8 cellular contexts compared by ENCODE assay signal in the genomic region with DNA sequence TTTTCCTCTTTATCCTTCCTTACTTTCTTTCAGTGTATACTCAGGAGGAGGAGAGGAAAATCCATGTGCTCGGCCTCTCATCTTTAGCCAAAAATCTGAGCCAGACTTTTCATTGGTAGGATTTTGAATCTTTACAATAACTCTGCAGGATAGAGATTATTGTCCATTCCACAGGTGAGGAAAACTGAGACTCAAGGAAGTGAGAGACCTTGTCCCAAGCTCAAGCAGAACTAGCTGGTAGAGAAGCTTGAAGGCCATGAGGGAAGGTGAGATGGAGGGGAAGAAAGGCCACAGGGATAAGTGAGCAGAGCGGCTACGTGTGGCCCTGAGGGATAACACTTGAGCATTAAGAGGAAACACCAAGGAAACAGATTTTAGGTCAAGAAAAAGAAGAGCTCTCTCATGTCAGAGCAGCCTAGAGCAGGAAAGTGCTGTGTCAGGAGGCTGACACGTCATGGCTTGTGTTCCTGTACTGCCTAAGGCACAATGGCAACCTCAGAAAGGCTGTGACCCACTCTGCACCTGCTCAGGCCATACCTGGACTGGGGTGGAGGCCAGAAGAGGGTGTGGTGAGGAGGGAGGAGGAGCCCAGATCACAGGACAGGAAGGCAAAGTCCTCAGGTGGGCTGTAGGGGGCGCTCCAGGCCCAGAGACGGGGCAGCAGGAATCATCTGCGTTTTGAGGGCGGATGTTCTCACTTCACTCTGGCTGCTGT. TPM values are rescaled to one million over a fixed set of nuclear protein-coding genes. Genes with fewer than 3 reads are reported as not detected.
DNase-seq lines count a peak whose midpoint lies in the region; ATAC-seq and TF ChIP-seq lines count a peak whose summit lies in the region.

No MANE protein-coding gene starts in this region.

- H3K4me3 ChIP-seq in HFF-Myc (replicated peaks; ENCODE audit: low read depth, low read length) (no peak overlapping the region), liver (ENCODE audit: low read depth in 1 of 3, low read length in 3 of 3) (no peak overlapping the region)

- H3K9me3 ChIP-seq in liver (ENCODE audit: control insufficient read depth in 4 of 4, low read length in 3 of 4): no peaks in the 10 kb centered on the region

- WGBS in liver: 39% methylated on average over 8 of the region's 8 CpGs

- H3K4me1 Mint-ChIP-seq in chondrocyte (ENCODE audit: low read depth): peaks cover 4% of the 10 kb centered on the region

- no peaks in the 10 kb centered on the region for H3K27me3 ChIP-seq in liver (ENCODE audit: control insufficient read depth in 4 of 4, insufficient read depth in 4 of 4, low read length in 3 of 4)

- TF ChIP-seq CTCF in HFF-Myc (IDR thresholded peaks at IDR 0.05; ENCODE audit: low read depth, low read length, missing control alignments) (peak; percentile 90), chondrocyte (IDR thresholded peaks at IDR 0.05) (peak; percentile 79), liver (IDR thresholded peaks at IDR 0.05; ENCODE audit: low read depth, low read length, missing input control) (peak; percentile 76)

- DNase-seq in GM04504 (ENCODE audit: low read depth) (peak; percentile 21), HFF-Myc (ENCODE audit: extremely low read depth, low read depth) (peak; percentile 24), NCI-H187 treated with DMSO at 0.1 percent for 48 hours (lab: John Stamatoyannopoulos, UW) (peak; percentile 12), chondrocyte (ENCODE audit: low spot score) (no peak)
- peak; percentile 79 for DNase-seq in activated CD4-positive, alpha-beta T cell treated with anti-CD3 and anti-CD28 coated beads for 1 hour
- DNase-seq in stimulated activated CD8-positive, alpha-beta memory T cell treated with anti-CD3 and anti-CD28 coated beads, Interleukin-12 subunit alpha, Interleukin-12 subunit beta, amount 100 ng/mL, for 1 hour (ENCODE audit: low read depth): peak; percentile 79

- H3K27ac Mint-ChIP-seq in chondrocyte (ENCODE audit: unreplicated experiment): no peak overlapping the region

- H3K36me3 ChIP-seq in liver (ENCODE audit: control insufficient read depth in 4 of 4, insufficient read depth in 3 of 4, low read depth in 1 of 4, low read length in 3 of 4): no peaks in the 10 kb centered on the region

- no peak overlapping the region for H3K27ac ChIP-seq in liver (ENCODE audit: low read depth in 1 of 2, low read length in 2 of 2)

- H3K9me3 Mint-ChIP-seq in chondrocyte (ENCODE audit: low read depth): peaks cover 9% of the 10 kb centered on the region

- no peaks in the 10 kb centered on the region for H3K4me1 ChIP-seq in liver (ENCODE audit: control insufficient read depth in 4 of 4, insufficient read depth in 4 of 4, low read length in 3 of 4)

- H3K36me3 Mint-ChIP-seq in chondrocyte (ENCODE audit: low read depth): no peaks in the 10 kb centered on the region

- TF ChIP-seq RAD21 in liver (IDR thresholded peaks at IDR 0.05): peak; percentile 88 to 96

- no peak for ATAC-seq in GM18873 (IDR thresholded peaks at IDR 0.05; ENCODE audit: low FRiP score, unreplicated experiment)

- H3K4me3 Mint-ChIP-seq in chondrocyte (ENCODE audit: unreplicated experiment): no peak overlapping the region

- no peak overlapping the region for H3K9ac ChIP-seq in liver (ENCODE audit: low read depth in 1 of 2, low read length in 2 of 2)

- H3K27me3 Mint-ChIP-seq in chondrocyte (ENCODE audit: low read depth): no peaks in the 10 kb centered on the region

TF ChIP-seq in liver, 16 proteins besides CTCF, POLR2A, EP300 and RAD21:
- TF ChIP-seq HNF4A (conservative IDR thresholded peaks at IDR 0.05) (peak in 1 of 2 donors; percentile 9), GABPA (IDR thresholded peaks at IDR 0.05 in 1 of 2, conservative IDR thresholded peaks at IDR 0.05 in 1 of 2) (no peak)

RNA-seq across cellular contexts. Expression of a gene that starts 11.9 kb away (rescaled TPM):
- total RNA-seq in chondrocyte (not detected in 3 replicates), liver (not detected)
- polyA plus RNA-seq in liver: not detected

RNA-seq across cellular contexts. Expression of a gene that starts 12.6 kb away (rescaled TPM):
- total RNA-seq in chondrocyte (0.77 TPM in 1 of 3 replicates, not detected in the others), liver (not detected)
- polyA plus RNA-seq in liver: not detected

RNA-seq across cellular contexts. Expression of a gene that starts 31.6 kb away (rescaled TPM):
- total RNA-seq in chondrocyte (160 to 407 TPM (median 183 TPM) in 3 replicates), liver (100 to 1,000 TPM in 1 of 2 donors, 10 to 100 TPM in 1; 45.8 to 387 TPM)
- 1,000 to 10,000 TPM; 4,079 to 5,206 TPM for polyA plus RNA-seq in liver

RNA-seq across cellular contexts. Expression of a gene that starts 48.8 kb away (rescaled TPM):
- 23.2 to 35.8 TPM (median 31.4 TPM) in 3 replicates for total RNA-seq in chondrocyte
- 1,000 to 10,000 TPM in 1 of 2 donors, 100 to 1,000 TPM in 1; 206 to 1,831 TPM for total RNA-seq in liver
- 1,000 to 10,000 TPM in 1 of 2 donors, 100 to 1,000 TPM in 1; 336 to 1,280 TPM for polyA plus RNA-seq in liver

RNA-seq across cellular contexts. Expression of a gene that starts 55.7 kb away (rescaled TPM):
- total RNA-seq in chondrocyte: 0.35 to 0.59 TPM in 2 of 3 replicates, not detected in the other
- total RNA-seq in liver: 100 to 1,000 TPM in 1 of 2 donors, 10 to 100 TPM in 1; 20.4 to 159 TPM
- 100 to 1,000 TPM; 229 to 343 TPM for polyA plus RNA-seq in liver
